ENCODE assay signal across 8 cellular contexts in the genomic region with DNA sequence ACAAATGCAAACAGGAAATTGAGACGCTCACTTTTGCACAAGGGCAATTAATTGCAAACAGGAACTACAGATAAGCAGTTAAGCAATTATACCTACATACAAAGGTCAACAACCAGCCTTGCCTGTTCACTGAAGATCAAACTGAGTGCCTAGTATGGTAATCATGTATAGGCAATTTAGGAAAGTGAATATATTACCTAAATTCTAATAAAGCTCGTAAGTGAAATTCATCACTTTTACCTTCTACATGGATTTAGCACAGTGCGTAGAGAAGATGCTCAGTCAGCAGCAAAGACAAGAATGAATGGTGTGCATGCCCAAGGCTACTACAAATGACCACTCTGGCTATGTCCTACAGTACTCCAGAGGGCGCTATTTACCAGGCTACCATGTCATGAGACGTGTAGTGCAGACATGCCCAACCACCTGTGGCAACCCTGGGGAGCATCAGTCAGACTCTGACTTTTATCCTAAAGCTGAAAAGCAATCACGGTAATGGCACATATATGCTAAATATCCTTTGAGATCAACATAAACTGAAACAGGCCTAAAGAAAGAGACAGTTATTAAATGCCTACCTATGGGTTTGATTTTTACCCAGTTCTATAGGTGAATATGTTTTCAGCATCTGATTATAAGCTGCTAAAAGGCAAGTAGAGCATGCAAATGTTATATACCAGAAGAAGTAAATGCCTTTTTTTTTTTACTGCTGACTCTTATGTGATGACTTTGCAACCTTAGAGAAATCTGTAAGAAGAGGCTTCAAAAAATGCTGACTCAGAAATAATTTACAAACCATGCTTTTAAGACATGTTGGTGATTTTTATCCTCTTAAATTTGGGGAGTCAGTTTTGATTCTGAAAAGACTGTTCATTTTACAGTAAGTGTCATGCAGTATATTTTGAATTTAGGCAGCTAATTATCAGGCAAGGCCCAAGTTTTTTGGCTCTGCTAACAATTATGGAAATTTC.
A peak's percentile ranks its signal among the peaks of the same experiment; 100 is the strongest.
DNase-seq lines count a peak whose midpoint lies in the region; ATAC-seq lines count a peak whose summit lies in the region.

No MANE protein-coding gene starts in this region.

- POLR2A ChIA-PET in T-cell (lab: Charles Lee): interaction anchor here in 1 of 2 donors (1.2 kb wide), 1 partner anchor 118 kb away, joined by 3 read pairs; no protein-coding TSS in a partner anchor

- H3K4me3 Mint-ChIP-seq in T-cell: no peak overlapping the region

- H3K4me1 Mint-ChIP-seq in T-cell: peaks cover 0 to 7% (median 0%) of the 10 kb centered on the region in 3 donors

- ATAC-seq in HG02840 (IDR thresholded peaks at IDR 0.05; ENCODE audit: low FRiP score, unreplicated experiment): peak; percentile 95
- peak; percentile 71 to 85 (median 78) for ATAC-seq in T-cell (replicated peaks in 1 of 4)

- no peaks in the 10 kb centered on the region for H3K27me3 Mint-ChIP-seq in T-cell

- no peaks in the 10 kb centered on the region for H3K9me3 Mint-ChIP-seq in T-cell

- H3K27ac Mint-ChIP-seq in T-cell: no peak overlapping the region

- no peaks in the 10 kb centered on the region for H3K36me3 Mint-ChIP-seq in T-cell

- CTCF ChIA-PET in T-cell (lab: Charles Lee): interaction anchor here (0.6 to 3.7 kb wide), 20 partner anchors 11 to 747 kb away, joined by 3 to 25 read pairs (median 4); no protein-coding TSS in a partner anchor

- peak; percentile 17 for DNase-seq in NK-92 treated with Interleukin-12 subunit alpha and Interleukin-12 subunit beta, amount 100 ng/mL, for 24 hours (lab: John Stamatoyannopoulos, UW)
- DNase-seq in NK-92 (lab: John Stamatoyannopoulos, UW; ENCODE audit: unreplicated experiment) (no peak), NCI-H1417 treated with DMSO at 0.1 percent for 48 hours (lab: John Stamatoyannopoulos, UW) (peak; percentile 71), T-cell (peak in 33 of 34 experiments; percentile 15 to 65 (median 44)), astrocyte of the hippocampus (ENCODE audit: low read depth, low spot score) (peak; percentile 59), inferior parietal cortex (ENCODE audit: extremely low spot score) (peak; percentile 80)
- peak; percentile 33 for DNase-seq in stimulated activated CD4-positive, alpha-beta T cell treated with anti-CD3 and anti-CD28 coated beads, Interleukin-2, amount 100 ng/mL, for 4 hours (ENCODE audit: low read depth)
